ENCODE assay signal across 19 cellular contexts in the genomic region with DNA sequence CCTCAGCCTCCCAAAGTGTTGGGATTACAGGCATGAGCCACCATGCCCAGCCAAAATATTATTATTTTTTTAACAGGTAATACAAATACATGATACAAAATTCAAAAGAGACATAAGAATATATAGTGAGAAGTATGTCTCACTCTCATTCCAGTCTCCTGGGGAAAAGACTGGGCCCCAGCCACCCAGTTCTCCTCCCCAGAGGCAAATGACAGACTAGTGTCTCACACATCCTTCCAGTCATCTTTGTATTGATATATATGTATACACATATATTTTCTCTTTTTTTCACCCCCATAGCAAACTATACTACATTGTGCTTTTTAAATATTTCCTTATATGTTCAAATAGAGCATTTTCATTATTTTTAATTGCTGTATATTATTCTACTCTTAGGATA. TPM values are rescaled to one million over a fixed set of nuclear protein-coding genes. Genes with fewer than 3 reads are reported as not detected.
DNase-seq lines count a peak whose midpoint lies in the region; ATAC-seq and TF ChIP-seq lines count a peak whose summit lies in the region.
"Had no signal": no experiment of that assay in that cellular context is flagged by ENCODE, and none has a peak within 500 bp of the region (broad histone marks: within the 10 kb centered on the region; RNA-seq: fewer than 3 reads in every experiment).

No MANE protein-coding gene starts in this region.

- H3K23ac ChIP-seq in mesenchymal stem cell (ENCODE audit: low read length in 2 of 2) = no peak overlapping the region

- H3K4me1 ChIP-seq in left ventricle myocardium inferior (peaks cover 25% of the 10 kb centered on the region), mesenchymal stem cell (ENCODE audit: control insufficient read depth, insufficient read depth, low read depth, low read length) (peaks cover 19% of the 10 kb centered on the region), transverse colon (peaks cover 0 to 57% (median 24%) of the 10 kb centered on the region in 4 donors)
- H3K4me1 ChIP-seq: BLaER1 treated with 17β-estradiol and CSF1 and Interleukin-3, amounts not matched to agents 10 nM and 100 nM had no signal

- intact Hi-C loops in left ventricle myocardium inferior (cut with micrococcal nuclease) (no loop called here), left ventricle myocardium superior (cut with micrococcal nuclease) (no loop called here), transverse colon (cut with DNase I; ENCODE audit: low total_unique reads) (no loop called here)

- TF ChIP-seq CTCF in left ventricle myocardium inferior (IDR thresholded peaks at IDR 0.05; ENCODE audit: borderline replicate concordance) (no peak), transverse colon (IDR thresholded peaks at IDR 0.05) (no peak)

- no peak for TF ChIP-seq EP300 in transverse colon (IDR thresholded peaks at IDR 0.05; ENCODE audit: low read depth)

- H2AFZ ChIP-seq in mesenchymal stem cell (ENCODE audit: low read depth, low read length) = no peak overlapping the region
- H2AFZ ChIP-seq: GM23248 had no signal

- H3K27me3 ChIP-seq in left ventricle myocardium inferior (ENCODE audit: low read depth) (no peaks in the 10 kb centered on the region), mesenchymal stem cell (ENCODE audit: control insufficient read depth in 1 of 2, insufficient read depth in 1 of 2, low read length in 2 of 2) (no peaks in the 10 kb centered on the region), transverse colon (no peaks in the 10 kb centered on the region)
- H3K27me3 ChIP-seq: BLaER1 treated with 17β-estradiol and CSF1 and Interleukin-3, amounts not matched to agents 10 nM and 100 nM had no signal

- no peak overlapping the region for H3K4ac ChIP-seq in mesenchymal stem cell (ENCODE audit: low read depth in 1 of 2, low read length in 2 of 2)

- no peaks in the 10 kb centered on the region for H3K9me3 ChIP-seq in left ventricle myocardium inferior (replicated peaks)
- no peaks in the 10 kb centered on the region for H3K9me3 ChIP-seq in mesenchymal stem cell (ENCODE audit: control insufficient read depth, low read length)
- no peaks in the 10 kb centered on the region for H3K9me3 ChIP-seq in transverse colon
- H3K9me3 ChIP-seq: BLaER1 treated with 17β-estradiol and CSF1 and Interleukin-3, amounts not matched to agents 10 nM and 100 nM had no signal

- H3K9ac ChIP-seq in mesenchymal stem cell (ENCODE audit: low read length) = peak overlapping the region; percentile 64
- H3K9ac ChIP-seq: BLaER1 treated with 17β-estradiol and CSF1 and Interleukin-3, amounts not matched to agents 10 nM and 100 nM; GM23248 had no signal

- H2BK120ac ChIP-seq in mesenchymal stem cell (ENCODE audit: low read depth, low read length) = no peak overlapping the region

- H3K27ac ChIP-seq in left ventricle myocardium inferior (replicated peaks) = peak overlapping the region; percentile 60
- peak overlapping the region; percentile 76 for H3K27ac ChIP-seq in mesenchymal stem cell (ENCODE audit: low read length, poor library complexity, severe bottlenecking)
- peak overlapping the region; percentile 78 to 90 (median 84) for H3K27ac ChIP-seq in transverse colon
- H3K27ac ChIP-seq: BLaER1 treated with 17β-estradiol and CSF1 and Interleukin-3, amounts not matched to agents 10 nM and 100 nM; HL-60 had no signal

- DNase-seq in left ventricle myocardium inferior (no peak), left ventricle myocardium superior (no peak), mesenchymal stem cell (no peak), transverse colon (no peak), NCI-H1092 treated with DMSO at 0.1 percent for 48 hours (lab: John Stamatoyannopoulos, UW) (no peak), NCI-H1694 (lab: John Stamatoyannopoulos, UW) (no peak)
- no peak for DNase-seq in activated naive CD4-positive, alpha-beta T cell treated with Interleukin-2 at 50 U/mL for 16 hours
- DNase-seq: CD8-positive, alpha-beta T cell; DMS 273 treated with DMSO at 0.1 percent for 48 hours; DMS53; DND-41 had no signal

- H3K4me3 ChIP-seq in left ventricle myocardium inferior (no peak overlapping the region), mesenchymal stem cell (ENCODE audit: insufficient read depth in 1 of 2, low read depth in 1 of 2, low read length in 2 of 2) (no peak overlapping the region), transverse colon (no peak overlapping the region)
- H3K4me3 ChIP-seq: BLaER1 treated with 17β-estradiol and CSF1 and Interleukin-3, amounts not matched to agents 10 nM and 100 nM; GM23248 had no signal

- H3K79me1 ChIP-seq in mesenchymal stem cell (replicated peaks; ENCODE audit: low read length, poor library complexity, severe bottlenecking) = peaks cover 12% of the 10 kb centered on the region

- no peak overlapping the region for H3K14ac ChIP-seq in mesenchymal stem cell (ENCODE audit: low read length in 2 of 2)

- no peaks in the 10 kb centered on the region for H3K9me3 Mint-ChIP-seq in activated T-helper 17 cell treated with anti-CD3 and anti-CD28 coated beads, Interleukin-2, amount 50 U/mL, for 72 hours
- H3K9me3 Mint-ChIP-seq: CD8-positive, alpha-beta T cell had no signal

- H2BK15ac ChIP-seq in mesenchymal stem cell (ENCODE audit: low read depth, poor library complexity, severe bottlenecking) = no peak overlapping the region

- no peak overlapping the region for H3K4me2 ChIP-seq in mesenchymal stem cell (ENCODE audit: low read length, poor library complexity, severe bottlenecking)
- H3K4me2 ChIP-seq: BLaER1 treated with 17β-estradiol and CSF1 and Interleukin-3, amounts not matched to agents 10 nM and 100 nM had no signal

- H3K36me3 ChIP-seq in left ventricle myocardium inferior (peaks cover 20% of the 10 kb centered on the region), mesenchymal stem cell (ENCODE audit: control insufficient read depth in 1 of 2, insufficient read depth in 2 of 2, low read depth in 1 of 2, low read length in 2 of 2) (peaks cover 14 to 77% of the 10 kb centered on the region in 2 experiments), transverse colon (peaks cover 0 to 11% (median 2%) of the 10 kb centered on the region in 4 donors)

- ATAC-seq in left ventricle myocardium superior = no peak
- peak; percentile 37 for ATAC-seq in activated T-helper 17 cell treated with anti-CD3 and anti-CD28 coated beads, Interleukin-2, amount 50 U/mL, for 72 hours (replicated peaks)
- ATAC-seq: CD8-positive, alpha-beta T cell had no signal

- H3K18ac ChIP-seq in mesenchymal stem cell (ENCODE audit: low read depth in 1 of 2, low read length in 2 of 2) = no peak overlapping the region

- H2AK5ac ChIP-seq in mesenchymal stem cell (ENCODE audit: low read length, severe bottlenecking) = peak overlapping the region; percentile 85

- H2BK5ac ChIP-seq in mesenchymal stem cell (ENCODE audit: low read depth, low read length, poor library complexity, severe bottlenecking) = no peak overlapping the region

- H3K36me3 Mint-ChIP-seq in activated T-helper 17 cell treated with anti-CD3 and anti-CD28 coated beads, Interleukin-2, amount 50 U/mL, for 72 hours (ENCODE audit: low read depth) = peaks cover 65% of the 10 kb centered on the region

- H4K91ac ChIP-seq in mesenchymal stem cell (ENCODE audit: low read length) = no peak overlapping the region

- no peak overlapping the region for H3K27ac Mint-ChIP-seq in activated T-helper 17 cell treated with anti-CD3 and anti-CD28 coated beads, Interleukin-2, amount 50 U/mL, for 72 hours
- H3K27ac Mint-ChIP-seq: B cell; CD8-positive, alpha-beta T cell had no signal

- no peak overlapping the region for H2BK12ac ChIP-seq in mesenchymal stem cell (ENCODE audit: low read length in 2 of 2)

- H4K8ac ChIP-seq in mesenchymal stem cell (ENCODE audit: low read length) = no peak overlapping the region

- TF ChIP-seq POLR2A in transverse colon (IDR thresholded peaks at IDR 0.05) = no peak

- in situ Hi-C loops in transverse colon (cut with MboI; ENCODE audit: low pct_ligation_motif_present in 1 of 4, low pct_unique_long_range_greater_than_20kb in 1 of 4, low sequenced_read_pairs in 3 of 4) = no loop called here

- no peak overlapping the region for H3K4me3 Mint-ChIP-seq in activated T-helper 17 cell treated with anti-CD3 and anti-CD28 coated beads, Interleukin-2, amount 50 U/mL, for 72 hours
- H3K4me3 Mint-ChIP-seq: B cell; CD8-positive, alpha-beta T cell had no signal

- no peaks in the 10 kb centered on the region for H3K4me1 Mint-ChIP-seq in activated T-helper 17 cell treated with anti-CD3 and anti-CD28 coated beads, Interleukin-2, amount 50 U/mL, for 72 hours

- no peaks in the 10 kb centered on the region for H3K27me3 Mint-ChIP-seq in activated T-helper 17 cell treated with anti-CD3 and anti-CD28 coated beads, Interleukin-2, amount 50 U/mL, for 72 hours
- H3K27me3 Mint-ChIP-seq: B cell had no signal

RNA-seq across cellular contexts. Expression of a gene that starts 8.3 kb away (rescaled TPM):
- total RNA-seq in left ventricle myocardium inferior (17.2 TPM), left ventricle myocardium superior (18.6 TPM), transverse colon (100 to 1,000 TPM; 125 to 364 (median 129) TPM)
- 10 to 100 TPM; 54.7 to 57.4 TPM for total RNA-seq in activated T-helper 17 cell treated with anti-CD3 and anti-CD28 coated beads, Interleukin-2, amount 50 U/mL, for 72 hours
- polyA plus RNA-seq in mesenchymal stem cell (2013, experiment 1 of 2) = 40.8 TPM
- 38.6 TPM for polyA plus RNA-seq in mesenchymal stem cell (2013, experiment 2 of 2)

RNA-seq across cellular contexts. Expression of a gene that starts 8.3 kb away (rescaled TPM):
- total RNA-seq in left ventricle myocardium inferior (253 TPM), left ventricle myocardium superior (297 TPM), transverse colon (under 1 TPM; 0.20 to 0.75 (median 0.52) TPM)
- under 1 TPM; 0.24 to 0.29 TPM for total RNA-seq in activated T-helper 17 cell treated with anti-CD3 and anti-CD28 coated beads, Interleukin-2, amount 50 U/mL, for 72 hours
- polyA plus RNA-seq in mesenchymal stem cell (2013, experiment 1 of 2) = 0.10 TPM
- 0.08 TPM for polyA plus RNA-seq in mesenchymal stem cell (2013, experiment 2 of 2)
- total RNA-seq: A172, H4, HT1080 had no signal

Comparison
In these comparisons a context has a peak if more than half of its experiments do, and no peak if none do; other contexts are left out.
1. RNA of a gene that starts 8.3 kb away (total RNA-seq): 297 TPM in left ventricle myocardium superior (single experiment) and 253 TPM in left ventricle myocardium inferior (single experiment); 0.20 to 0.75 TPM in transverse colon and 0.24 to 0.29 TPM in activated T-helper 17 cell treated with anti-CD3 and anti-CD28 coated beads, Interleukin-2, amount 50 U/mL, for 72 hours; every median in the first group is over 100 times any median in the second.
2. Peak in every context shown above with its lines, with median percentiles within 50 percentile points of each other: H3K27ac ChIP-seq.